ENCODE assay signal across 10 cellular contexts in the genomic region with DNA sequence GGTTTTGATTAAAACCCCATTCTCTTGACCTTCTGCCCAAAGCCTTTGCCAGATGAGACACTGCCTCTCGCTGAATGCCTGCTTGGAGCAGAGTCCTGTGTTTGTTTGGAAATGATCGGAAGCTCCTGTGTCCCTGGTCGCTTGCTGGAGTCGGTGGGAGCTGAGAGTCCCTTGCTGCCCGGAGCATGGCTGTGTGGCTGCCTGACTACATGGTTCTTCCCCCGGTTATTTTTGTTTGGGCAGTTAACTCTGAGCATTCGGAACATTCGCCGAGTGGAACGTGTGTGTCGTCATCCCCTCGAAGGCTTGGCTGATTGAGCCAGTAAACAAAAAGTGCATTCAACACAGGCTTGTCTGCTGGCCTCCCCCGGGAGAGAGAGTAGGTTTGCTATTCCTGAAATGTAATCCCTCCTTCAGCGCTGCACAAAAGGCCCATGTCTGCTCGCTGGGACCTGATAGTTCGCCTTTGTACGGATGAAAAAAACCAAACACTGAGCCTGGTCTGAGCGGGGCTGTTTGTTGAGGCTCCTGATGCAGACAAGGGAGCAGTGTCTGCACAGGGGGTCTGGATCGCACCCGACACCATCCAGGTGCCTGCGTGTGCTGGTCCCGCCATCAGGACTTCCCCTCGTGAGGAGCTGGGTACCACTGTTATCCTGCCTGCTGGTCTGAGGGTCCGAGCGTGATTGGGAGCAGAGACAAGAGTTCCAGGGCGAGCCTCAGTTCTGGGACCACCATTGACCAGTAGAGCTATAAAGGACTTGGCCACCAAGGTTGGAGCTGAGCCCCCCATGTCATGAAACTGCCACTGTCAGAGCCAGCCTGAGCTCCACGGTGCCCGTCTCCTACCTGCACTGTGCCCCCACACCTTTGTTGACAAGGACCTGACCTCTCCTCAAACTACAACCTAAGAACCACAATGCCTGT.
A peak's percentile ranks its signal among the peaks of the same experiment; 100 is the strongest.
DNase-seq lines count a peak whose midpoint lies in the region; ATAC-seq, FAIRE-seq and TF ChIP-seq lines count a peak whose summit lies in the region.
"Had no signal": no experiment of that assay in that cellular context is flagged by ENCODE, and none has a peak within 500 bp of the region (broad histone marks: within the 10 kb centered on the region; RNA-seq: fewer than 3 reads in every experiment).

No MANE protein-coding gene starts in this region.

- TF ChIP-seq CTCF in cardiac fibroblast (IDR thresholded peaks at IDR 0.05; ENCODE audit: low read depth, low read length): no peak
- no peak for TF ChIP-seq CTCF in kidney (IDR thresholded peaks at IDR 0.05; ENCODE audit: borderline replicate concordance, extremely low read depth, insufficient read depth)
- no peak for TF ChIP-seq CTCF in sigmoid colon (IDR thresholded peaks at IDR 0.05)

- H3K27ac ChIP-seq in kidney (ENCODE audit: low read depth in 2 of 2, low read length in 2 of 2) (no peak overlapping the region), sigmoid colon (peak overlapping the region; percentile 11 to 50 (median 36))

- no peak for ATAC-seq in GM21526 (IDR thresholded peaks at IDR 0.05; ENCODE audit: low FRiP score, unreplicated experiment)
- no peak for ATAC-seq in HG03039 (IDR thresholded peaks at IDR 0.05; ENCODE audit: unreplicated experiment)
- ATAC-seq in GM19023 (IDR thresholded peaks at IDR 0.05; ENCODE audit: unreplicated experiment): no peak

- no peak overlapping the region for H3K9ac ChIP-seq in kidney (ENCODE audit: low read length in 2 of 2)

- TF ChIP-seq POLR2A in sigmoid colon (IDR thresholded peaks at IDR 0.05): no peak

- H3K36me3 ChIP-seq in kidney (ENCODE audit: control insufficient read depth in 1 of 2, insufficient read depth in 2 of 2, low read length in 2 of 2): no peaks in the 10 kb centered on the region
- H3K36me3 ChIP-seq in sigmoid colon: no peaks in the 10 kb centered on the region

- TF ChIP-seq EP300 in sigmoid colon (IDR thresholded peaks at IDR 0.05): no peak

- DNase-seq in NCI-H1092 treated with DMSO at 0.1 percent for 48 hours (lab: John Stamatoyannopoulos, UW) (peak; percentile 65), cardiac fibroblast (ENCODE audit: low read depth in 2 of 2) (peak; percentile 62 to 73), kidney (peak; percentile 62), sigmoid colon (peak; percentile 80), T1000 (lab: John Stamatoyannopoulos, UW) (no peak)
- DNase-seq: activated naive CD4-positive, alpha-beta T cell treated with anti-CD3 and anti-CD28 coated beads, Interleukin-2, amount 50 U/mL, for 16 hours; DND-41 had no signal

- WGBS in sigmoid colon, 2 donors: 78 to 83% methylated on average over 28 of the region's 28 CpGs

- intact Hi-C loops in kidney (cut with DNase I) (no loop called here), sigmoid colon (cut with DNase I) (loop anchor here (5.0 kb wide), 1 partner anchor 85 kb away; the partner anchor contains the start of gene AGAP1)

- FAIRE-seq in kidney (lab: Jason Lieb, UNC): no peak

- H3K4me3 ChIP-seq in cardiac fibroblast (replicated peaks in 1 of 2; ENCODE audit: low read depth in 2 of 2, low read length in 2 of 2) (no peak overlapping the region), kidney (ENCODE audit: low read length in 2 of 2) (peak overlapping the region in 1 of 2 donors; percentile 4), sigmoid colon (peak overlapping the region in 1 of 4 donors; percentile 14)

- no peaks in the 10 kb centered on the region for H3K27me3 ChIP-seq in sigmoid colon

- H3K4me1 ChIP-seq in kidney (ENCODE audit: control insufficient read depth in 1 of 2, insufficient read depth in 1 of 2, low read depth in 1 of 2, low read length in 2 of 2) (peaks cover 21 to 41% of the 10 kb centered on the region in 2 donors), sigmoid colon (peaks cover 0 to 19% (median 6%) of the 10 kb centered on the region in 4 donors)

- H3K9me3 ChIP-seq in kidney (ENCODE audit: control insufficient read depth in 1 of 2, low read length in 2 of 2): no peaks in the 10 kb centered on the region
- H3K9me3 ChIP-seq in sigmoid colon: no peaks in the 10 kb centered on the region

Comparison
In these comparisons a context has a peak if more than half of its experiments do, and no peak if none do; other contexts are left out.
1. H3K27ac ChIP-seq: peak in sigmoid colon (4 of 4); none in kidney (0 of 2).